ENCODE assay signal across 8 cellular contexts in genomic region chr19:29277107-29277506, GRCh38.
DNase-seq lines count a peak whose midpoint lies in the region; ATAC-seq, FAIRE-seq and TF ChIP-seq lines count a peak whose summit lies in the region.

No MANE protein-coding gene starts in this region.

- H3K4me3 Mint-ChIP-seq in activated T-helper 17 cell treated with anti-CD3 and anti-CD28 coated beads, Interleukin-2, amount 50 U/mL, for 72 hours = peak overlapping the region; percentile 28

- H3K9me3 ChIP-seq in pancreas (no peaks in the 10 kb centered on the region), left lung (no peaks in the 10 kb centered on the region)

- H3K27me3 ChIP-seq in pancreas (peaks cover 0 to 7% (median 0%) of the 10 kb centered on the region in 4 donors), left lung (peaks cover 0 to 9% of the 10 kb centered on the region in 2 donors)

- no peaks in the 10 kb centered on the region for H3K9me3 Mint-ChIP-seq in activated T-helper 17 cell treated with anti-CD3 and anti-CD28 coated beads, Interleukin-2, amount 50 U/mL, for 72 hours

- peaks cover 6% of the 10 kb centered on the region for H3K4me1 Mint-ChIP-seq in activated T-helper 17 cell treated with anti-CD3 and anti-CD28 coated beads, Interleukin-2, amount 50 U/mL, for 72 hours

- H3K4me1 ChIP-seq in pancreas (no peaks in the 10 kb centered on the region), left lung (no peaks in the 10 kb centered on the region)

- TF ChIP-seq CTCF in pancreas (IDR thresholded peaks at IDR 0.05) (no peak), left lung (IDR thresholded peaks at IDR 0.05) (no peak)

- DNase-seq in NCI-H774 (lab: John Stamatoyannopoulos, UW) = peak; percentile 12
- no peak for DNase-seq in pancreas
- DNase-seq in left lung = no peak
- no peak for DNase-seq in NCI-H82 (lab: John Stamatoyannopoulos, UW)
- no peak for DNase-seq in NCI-H446 treated with DMSO at 0.1 percent for 48 hours (lab: John Stamatoyannopoulos, UW)

- H3K4me3 ChIP-seq in pancreas (no peak overlapping the region), left lung (no peak overlapping the region)

- H3K36me3 Mint-ChIP-seq in activated T-helper 17 cell treated with anti-CD3 and anti-CD28 coated beads, Interleukin-2, amount 50 U/mL, for 72 hours (ENCODE audit: low read depth) = no peaks in the 10 kb centered on the region

- WGBS in pancreas, 2 donors = 21 to 33% methylated on average over 7 of the region's 7 CpGs

- H3K36me3 ChIP-seq in pancreas (no peaks in the 10 kb centered on the region), left lung (no peaks in the 10 kb centered on the region)

- H3K27ac ChIP-seq in pancreas = no peak overlapping the region
- no peak overlapping the region for H3K27ac ChIP-seq in left lung

- no peak for FAIRE-seq in pancreas (lab: Jason Lieb, UNC)

- H3K27me3 Mint-ChIP-seq in activated T-helper 17 cell treated with anti-CD3 and anti-CD28 coated beads, Interleukin-2, amount 50 U/mL, for 72 hours = peaks cover 14% of the 10 kb centered on the region

- H3K27ac Mint-ChIP-seq in activated T-helper 17 cell treated with anti-CD3 and anti-CD28 coated beads, Interleukin-2, amount 50 U/mL, for 72 hours = no peak overlapping the region

- intact Hi-C loops in pancreas (cut with DNase I) (no loop called here), left lung (cut with DNase I) (no loop called here)

- ATAC-seq in GM18502 (IDR thresholded peaks at IDR 0.05; ENCODE audit: poor library complexity, unreplicated experiment) = peak; percentile 97
- peak; percentile 98 for ATAC-seq in HG02642 (IDR thresholded peaks at IDR 0.05; ENCODE audit: poor library complexity, unreplicated experiment)
- peak; percentile 99 for ATAC-seq in activated T-helper 17 cell treated with anti-CD3 and anti-CD28 coated beads, Interleukin-2, amount 50 U/mL, for 72 hours (replicated peaks)
- peak in 3 of 4 donors; percentile 29 to 60 (median 53) for ATAC-seq in pancreas
- ATAC-seq in left lung = no peak
